18 cellular contexts compared by ENCODE assay signal in genomic region chr19:48484247-48484893, GRCh38. TPM values are rescaled to one million over a fixed set of nuclear protein-coding genes. Genes with fewer than 3 reads are reported as not detected.
DNase-seq lines count a peak whose midpoint lies in the region; ATAC-seq, FAIRE-seq and TF ChIP-seq lines count a peak whose summit lies in the region.
"Had no signal": no experiment of that assay in that cellular context is flagged by ENCODE, and none has a peak within 500 bp of the region (broad histone marks: within the 10 kb centered on the region; RNA-seq: fewer than 3 reads in every experiment).

No MANE protein-coding gene starts in this region.

- peaks cover 41% of the 10 kb centered on the region for H3K4me1 ChIP-seq in astrocyte (ENCODE audit: insufficient read depth, low read length)

- H3K9me3 ChIP-seq in astrocyte (ENCODE audit: insufficient read depth, low read depth, low read length): no peaks in the 10 kb centered on the region
- H3K9me3 ChIP-seq: Caco-2, SJSA1 had no signal

- H3K27me3 Mint-ChIP-seq in Calu3 (ENCODE audit: unreplicated experiment) (no peaks in the 10 kb centered on the region), astrocyte (ENCODE audit: low read depth, unreplicated experiment) (no peaks in the 10 kb centered on the region), nephron progenitor cell (ENCODE audit: low read depth, poor library complexity) (peaks cover 14% of the 10 kb centered on the region)
- H3K27me3 Mint-ChIP-seq: CD4-positive, CD25-positive, alpha-beta regulatory T cell had no signal

- no peaks in the 10 kb centered on the region for H3K79me2 ChIP-seq in astrocyte (ENCODE audit: insufficient read depth, low read length)

- no peaks in the 10 kb centered on the region for H3K27me3 ChIP-seq in astrocyte (ENCODE audit: insufficient read depth, low read length)
- H3K27me3 ChIP-seq: SJSA1 had no signal

- BruUV-seq in Calu3 (replicated peaks; lab: Mats Ljungman, UMichigan): no TSS peak

- no peak overlapping the region for H3K9ac ChIP-seq in astrocyte (ENCODE audit: low read length)

- ATAC-seq in GM18505 (IDR thresholded peaks at IDR 0.05; ENCODE audit: unreplicated experiment) (no peak), GM18517 (IDR thresholded peaks at IDR 0.05; ENCODE audit: unreplicated experiment) (no peak)

- no peak overlapping the region for H3K4me3 ChIP-seq in astrocyte (ENCODE audit: insufficient read depth, low read depth, low read length)
- H3K4me3 ChIP-seq: SJSA1 had no signal

- H3K4me2 ChIP-seq in astrocyte (ENCODE audit: low read length): no peak overlapping the region

- CTCF ChIA-PET in Calu3 (lab: Charles Lee): no interaction called here

- H2AFZ ChIP-seq in astrocyte (ENCODE audit: low read depth, low read length): no peak overlapping the region

- H3K27ac Mint-ChIP-seq in Calu3 (ENCODE audit: unreplicated experiment) (peak overlapping the region; percentile 9), astrocyte (ENCODE audit: unreplicated experiment) (peak overlapping the region; percentile 68), nephron progenitor cell (peak overlapping the region; percentile 89)
- H3K27ac Mint-ChIP-seq: B cell had no signal

- no peak for TF ChIP-seq POLR2A in GM18505 (IDR thresholded peaks at IDR 0.05; ENCODE audit: borderline replicate concordance, extremely low read depth, insufficient read depth, insufficient read length)

- H3K4me3 Mint-ChIP-seq in Calu3 (ENCODE audit: low read depth, unreplicated experiment) (no peak overlapping the region), astrocyte (ENCODE audit: unreplicated experiment) (no peak overlapping the region), nephron progenitor cell (no peak overlapping the region)
- H3K4me3 Mint-ChIP-seq: B cell had no signal

- intact Hi-C loops in Calu3 (cut with micrococcal nuclease; ENCODE audit: unreplicated experiment): loop anchor here (10.0 kb wide), 1 partner anchor 150 kb away; no protein-coding TSS in a partner anchor

- H3K36me3 Mint-ChIP-seq in Calu3 (ENCODE audit: insufficient read depth, unreplicated experiment) (peaks cover 80% of the 10 kb centered on the region), astrocyte (ENCODE audit: low read depth, unreplicated experiment) (peaks cover 8% of the 10 kb centered on the region), nephron progenitor cell (ENCODE audit: low read depth) (peaks cover 46% of the 10 kb centered on the region)

- TF ChIP-seq CTCF in 22Rv1 (IDR thresholded peaks at IDR 0.05) (no peak), Calu3 (IDR thresholded peaks at IDR 0.05; ENCODE audit: unreplicated experiment) (no peak), astrocyte (IDR thresholded peaks at IDR 0.05; ENCODE audit: insufficient read depth, low read depth, low read length) (no peak), nephron progenitor cell (IDR thresholded peaks at IDR 0.05) (no peak)

- H3K9me3 Mint-ChIP-seq in Calu3 (ENCODE audit: low read depth, unreplicated experiment) (no peaks in the 10 kb centered on the region), astrocyte (ENCODE audit: unreplicated experiment) (no peaks in the 10 kb centered on the region), nephron progenitor cell (no peaks in the 10 kb centered on the region)
- H3K9me3 Mint-ChIP-seq: CD4-positive, CD25-positive, alpha-beta regulatory T cell had no signal

- no peak for FAIRE-seq in astrocyte (lab: Jason Lieb, UNC)

- H3K4me1 Mint-ChIP-seq in Calu3 (ENCODE audit: low read depth, unreplicated experiment) (peaks cover 42% of the 10 kb centered on the region), astrocyte (ENCODE audit: low read depth, unreplicated experiment) (peaks cover 17% of the 10 kb centered on the region), nephron progenitor cell (peaks cover 61% of the 10 kb centered on the region)

- no peaks in the 10 kb centered on the region for H3K36me3 ChIP-seq in astrocyte (ENCODE audit: insufficient read depth, low read length)

- DNase-seq in Calu3: no peak
- DNase-seq in astrocyte (ENCODE audit: low read depth): no peak
- no peak for DNase-seq in nephron progenitor cell
- no peak for DNase-seq in NCI-H146 (lab: John Stamatoyannopoulos, UW)
- DNase-seq: Caco-2; CD4-positive, CD25-positive, alpha-beta regulatory T cell; DMS53; Karpas-422; MM.1S; NCI-H187 treated with DMSO at 0.1 percent for 48 hours; NCI-H446 treated with DMSO at 0.1 percent for 48 hours; NCI-H774; RPMI8226 had no signal

- peaks cover 15% of the 10 kb centered on the region for H4K20me1 ChIP-seq in astrocyte (ENCODE audit: insufficient read depth, low read length)

- H3K27ac ChIP-seq in 22Rv1: peak overlapping the region; percentile 44
- H3K27ac ChIP-seq in astrocyte (ENCODE audit: low read depth, low read length): no peak overlapping the region
- H3K27ac ChIP-seq: SJSA1 had no signal

RNA-seq across cellular contexts. Expression of gene CYTH2, which starts 15.2 kb away (rescaled TPM):
- total RNA-seq in Calu3 (2022) (98.1 and 109 TPM in 2 replicates), astrocyte (62.4 and 67.1 TPM in 2 replicates)

RNA-seq across cellular contexts. Expression of gene LMTK3, which starts 27.3 kb away (rescaled TPM):
- 1.0 and 2.4 TPM in 2 replicates for total RNA-seq in Calu3 (2022)
- 6.2 TPM in 2 replicates for total RNA-seq in astrocyte
- total RNA-seq: SJSA1 had no signal

RNA-seq across cellular contexts. Expression of gene KCNJ14, which starts 29.0 kb away (rescaled TPM):
- total RNA-seq in Calu3 (2022) (9.6 and 9.9 TPM in 2 replicates), astrocyte (1.4 TPM in 2 replicates)

RNA-seq across cellular contexts. Expression of gene GRWD1, which starts 38.6 kb away (rescaled TPM):
- total RNA-seq in Calu3 (2022): 75.0 and 76.7 TPM in 2 replicates
- total RNA-seq in astrocyte: 35.6 and 41.4 TPM in 2 replicates

Comparison
In these comparisons a context has a peak if more than half of its experiments do, and no peak if none do; other contexts are left out.
1. H3K27ac Mint-ChIP-seq: peak in every context shown above with its lines; median percentile 89 in nephron progenitor cell; 68 in astrocyte; 9 in Calu3.